In genomic region chr11:86244063-86244521, GRCh38 we compare ENCODE assay signal across 8 cellular contexts. TPM values are rescaled to one million over a fixed set of nuclear protein-coding genes. Genes with fewer than 3 reads are reported as not detected.
DNase-seq lines count a peak whose midpoint lies in the region; ATAC-seq and TF ChIP-seq lines count a peak whose summit lies in the region.

No MANE protein-coding gene starts in this region.

- no peaks in the 10 kb centered on the region for H3K27me3 ChIP-seq in CD4-positive, alpha-beta memory T cell (ENCODE audit: insufficient read depth, low read length)
- H3K27me3 ChIP-seq in SJSA1 (replicated peaks) (no peaks in the 10 kb centered on the region), gastrocnemius medialis (no peaks in the 10 kb centered on the region)

- in situ Hi-C loops in gastrocnemius medialis (cut with MboI; ENCODE audit: low sequenced_read_pairs in 4 of 4): loop anchor here in 1 of 4 donors (25.0 kb wide), 1 partner anchor 632 kb away; no protein-coding TSS in a partner anchor

- intact Hi-C loops in CD4-positive, alpha-beta memory T cell (cut with micrococcal nuclease): loop anchor here (1.0 to 5.0 kb wide), 6 partner anchors 26 to 580 kb away; partner anchors contain the start of genes HIKESHI and PICALM
- intact Hi-C loops in gastrocnemius medialis (cut with DNase I; ENCODE audit: low total_unique reads): loop anchor here (1.0 to 10.0 kb wide), 5 partner anchors 70 to 711 kb away; partner anchors contain the start of genes FZD4, ME3 and PICALM

- H3K27me3 Mint-ChIP-seq in CD4-positive, alpha-beta memory T cell: peaks cover 0 to 2% of the 10 kb centered on the region in 2 donors

- no peak for TF ChIP-seq POLR2A in gastrocnemius medialis (IDR thresholded peaks at IDR 0.05)

- H3K27ac Mint-ChIP-seq in CD4-positive, alpha-beta memory T cell: no peak overlapping the region

- H3K36me3 Mint-ChIP-seq in CD4-positive, alpha-beta memory T cell: peaks cover 0 to 2% of the 10 kb centered on the region in 2 donors

- peak; percentile 61 for ATAC-seq in GM18870 (IDR thresholded peaks at IDR 0.05; ENCODE audit: unreplicated experiment)
- peak; percentile 54 for ATAC-seq in HG03097 (IDR thresholded peaks at IDR 0.05; ENCODE audit: low FRiP score, unreplicated experiment)
- ATAC-seq in gastrocnemius medialis: peak; percentile 87 to 89

- no peak overlapping the region for H3K4me3 Mint-ChIP-seq in CD4-positive, alpha-beta memory T cell

- no peaks in the 10 kb centered on the region for H3K9me3 ChIP-seq in CD4-positive, alpha-beta memory T cell (ENCODE audit: control insufficient read depth in 1 of 2, low read length in 2 of 2)
- no peaks in the 10 kb centered on the region for H3K9me3 ChIP-seq in SJSA1 (replicated peaks)
- no peaks in the 10 kb centered on the region for H3K9me3 ChIP-seq in gastrocnemius medialis

- no peaks in the 10 kb centered on the region for H3K36me3 ChIP-seq in CD4-positive, alpha-beta memory T cell (ENCODE audit: insufficient read depth, low read length)
- H3K36me3 ChIP-seq in SJSA1: 0 out of 2 replicates have a peak, but pooled peaks cover 4% of the 10 kb centered on the region
- H3K36me3 ChIP-seq in gastrocnemius medialis: no peaks in the 10 kb centered on the region

- peak overlapping the region; percentile 99 for H3K27ac ChIP-seq in CD4-positive, alpha-beta memory T cell (ENCODE audit: low read depth, low read length)
- H3K27ac ChIP-seq in SJSA1 (peak overlapping the region; percentile 98), angular gyrus (ENCODE audit: low read depth, low read length) (peak overlapping the region; percentile 100), gastrocnemius medialis (peak overlapping the region; percentile 96 to 99 (median 98))

- no peak for TF ChIP-seq CTCF in gastrocnemius medialis (IDR thresholded peaks at IDR 0.05 in 4 of 5, conservative IDR thresholded peaks at IDR 0.05 in 1 of 5)

- CTCF ChIA-PET in CD4-positive, alpha-beta memory T cell (lab: Charles Lee; ENCODE audit: partially characterized antibody): interaction anchor here (0.6 kb wide), 1 partner anchor 616 kb away, joined by 3 read pairs; the partner anchor contains the start of gene TMEM126B

- H3K4me1 Mint-ChIP-seq in CD4-positive, alpha-beta memory T cell: peaks cover 0 to 32% (median 10%) of the 10 kb centered on the region in 4 donors

- DNase-seq in CD4-positive, alpha-beta memory T cell: peak in 4 of 5 donors; percentile 91 to 94 (median 92)
- DNase-seq in SJSA1 (ENCODE audit: low read depth in 1 of 2, low spot score in 2 of 2) (peak in 1 of 2 experiments; percentile 76), iPS DF 4.7 (ENCODE audit: extremely low read depth, low spot score) (peak; percentile 69), gastrocnemius medialis (peak; percentile 75 to 80), SK-N-DZ (ENCODE audit: low spot score) (no peak)

- peaks cover 48% of the 10 kb centered on the region for H3K4me1 ChIP-seq in CD4-positive, alpha-beta memory T cell (ENCODE audit: insufficient read depth, low read length)
- peaks cover 4% of the 10 kb centered on the region; the same call in 1 of the 2 replicates for H3K4me1 ChIP-seq in SJSA1 (replicated peaks)
- peaks cover 15 to 32% of the 10 kb centered on the region in 2 donors for H3K4me1 ChIP-seq in gastrocnemius medialis

- POLR2A ChIA-PET in CD4-positive, alpha-beta memory T cell (lab: Charles Lee; ENCODE audit: partially characterized antibody): interaction anchor here (1.1 to 5.5 kb wide), 8 partner anchors 9 to 616 kb away, joined by 3 to 40 read pairs (median 10); partner anchors contain the start of genes DLG2, HIKESHI, PICALM and TMEM126B

- H3K4me3 ChIP-seq in CD4-positive, alpha-beta memory T cell (ENCODE audit: low read length in 2 of 2): peak overlapping the region; percentile 98 to 99
- H3K4me3 ChIP-seq in SJSA1: peak overlapping the region; percentile 78
- H3K4me3 ChIP-seq in gastrocnemius medialis: peak overlapping the region; percentile 88 to 94 (median 92)

- H3K9me3 Mint-ChIP-seq in CD4-positive, alpha-beta memory T cell: peaks cover 0 to 4% (median 0%) of the 10 kb centered on the region in 8 donors

RNA-seq across cellular contexts. Expression of gene EED, which starts 0.5 kb away (rescaled TPM):
- total RNA-seq in CD4-positive, alpha-beta memory T cell: 10 to 100 TPM; 47.1 to 51.0 TPM
- polyA plus RNA-seq in CD4-positive, alpha-beta memory T cell: 10 to 100 TPM; 15.5 to 26.9 TPM
- 7.1 and 17.8 TPM in 2 replicates for total RNA-seq in SJSA1 (2014; rRNA removed; shearing (Covaris generic))
- total RNA-seq in gastrocnemius medialis: 10 to 100 TPM in 1 of 4 donors, 1 to 10 TPM in 3; 5.2 to 12.1 (median 8.5) TPM
- 29.0 and 41.2 TPM in 2 replicates for polyA plus RNA-seq in SK-N-DZ (2014; cell fraction: cytosol; rRNA removed)
- 47.0 and 58.1 TPM in 2 replicates for polyA plus RNA-seq in SK-N-DZ (2014; cell fraction: nucleus; rRNA removed)

RNA-seq across cellular contexts. Expression of gene HIKESHI, which starts 57.9 kb away (rescaled TPM):
- total RNA-seq in CD4-positive, alpha-beta memory T cell: 10 to 100 TPM; 26.6 to 33.3 TPM
- 100 to 1,000 TPM in 1 of 2 donors, 10 to 100 TPM in 1; 82.3 to 143 TPM for polyA plus RNA-seq in CD4-positive, alpha-beta memory T cell
- total RNA-seq in SJSA1 (2014; rRNA removed; shearing (Covaris generic)): 35.0 and 53.5 TPM in 2 replicates
- 10 to 100 TPM; 30.1 to 60.9 (median 51.8) TPM for total RNA-seq in gastrocnemius medialis
- polyA plus RNA-seq in SK-N-DZ (2014; cell fraction: cytosol; rRNA removed): 118 and 131 TPM in 2 replicates
- 96.7 and 102 TPM in 2 replicates for polyA plus RNA-seq in SK-N-DZ (2014; cell fraction: nucleus; rRNA removed)
